In the genomic region with DNA sequence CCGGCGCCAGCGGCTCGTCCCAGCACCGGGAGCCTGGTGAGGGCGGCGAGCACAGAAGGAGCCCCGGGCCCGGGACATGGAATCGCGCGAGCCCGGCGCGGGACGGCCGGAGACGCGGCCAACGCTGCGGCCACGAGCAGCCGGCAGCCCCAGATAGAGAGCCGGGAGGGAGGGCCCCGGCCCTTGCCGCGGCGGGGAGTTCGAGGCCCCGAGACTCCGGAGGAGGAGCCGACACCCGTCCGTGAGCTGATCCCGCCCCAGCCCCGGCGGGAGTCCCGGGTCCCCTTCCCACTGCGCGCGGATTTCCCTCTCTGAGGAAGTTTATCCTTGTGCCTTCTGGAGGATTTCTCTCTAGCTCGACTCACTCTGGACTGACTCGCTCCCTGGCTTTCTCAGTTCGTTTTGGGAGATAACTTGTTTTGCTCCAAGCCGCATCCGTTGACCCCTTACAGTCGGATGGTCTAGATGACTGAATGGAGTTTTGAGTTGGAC, we compare ENCODE assay signal across 1 cellular context.
TF ChIP-seq lines count a peak whose summit lies in the region.

No MANE protein-coding gene starts in this region.

TF ChIP-seq in IMR-90, 13 proteins besides CTCF, POLR2A, EP300 and RAD21:
- TF ChIP-seq MAFK (IDR thresholded peaks at IDR 0.05; ENCODE audit: low read depth, low read length) (no peak), SMC3 (IDR thresholded peaks at IDR 0.05; ENCODE audit: low read depth, low read length) (no peak), MXI1 (IDR thresholded peaks at IDR 0.05; ENCODE audit: borderline replicate concordance, low read depth, low read length) (no peak), RFX5 (IDR thresholded peaks at IDR 0.05; ENCODE audit: low read depth, low read length) (no peak)
